Comparison of ENCODE assay signal across 23 cellular contexts in genomic region chr13:50730496-50731171, GRCh38.
DNase-seq lines count a peak whose midpoint lies in the region; ATAC-seq, FAIRE-seq and TF ChIP-seq lines count a peak whose summit lies in the region.
"Had no signal": no experiment of that assay in that cellular context is flagged by ENCODE, and none has a peak within 500 bp of the region (broad histone marks: within the 10 kb centered on the region; RNA-seq: fewer than 3 reads in every experiment).

No MANE protein-coding gene starts in this region.

- CTCF ChIA-PET in activated CD8-positive, alpha-beta T cell treated with anti-CD3 and anti-CD28 coated beads, Interleukin-2, amount 10 ng/mL, durations not matched to agents 7 days and 5 days (lab: Charles Lee): no interaction called here

- H3K9me3 ChIP-seq in SJSA1 (replicated peaks) (no peaks in the 10 kb centered on the region), esophagus (ENCODE audit: control insufficient read depth in 2 of 2, insufficient read depth in 1 of 2, low read depth in 1 of 2, low read length in 1 of 2) (no peaks in the 10 kb centered on the region), neuronal stem cell (replicated peaks in 1 of 2; ENCODE audit: control insufficient read depth in 2 of 2, insufficient read depth in 1 of 2, low read depth in 1 of 2, low read length in 2 of 2) (peaks cover 5 to 26% of the 10 kb centered on the region in 2 donors), suprapubic skin (no peaks in the 10 kb centered on the region)
- H3K9me3 ChIP-seq: prostate gland, tibial nerve had no signal

- TF ChIP-seq EP300 in suprapubic skin (IDR thresholded peaks at IDR 0.05): no peak

- ATAC-seq in activated CD8-positive, alpha-beta T cell treated with anti-CD3 and anti-CD28 coated beads, Interleukin-2, amount 10 ng/mL, durations not matched to agents 7 days and 5 days: no peak
- ATAC-seq in GM21526 (IDR thresholded peaks at IDR 0.05; ENCODE audit: low FRiP score, unreplicated experiment): no peak
- ATAC-seq: activated T-cell treated with anti-CD3 and anti-CD28 coated beads, Interleukin-2, amount 50 U/mL, for 72 hours had no signal

- H3K23ac ChIP-seq in neuronal stem cell (ENCODE audit: low read depth, low read length, poor library complexity): no peak overlapping the region

- H3K4me3 ChIP-seq in SJSA1 (no peak overlapping the region), esophagus (ENCODE audit: low read depth in 1 of 2, low read length in 2 of 2) (no peak overlapping the region), neuronal stem cell (ENCODE audit: low read length in 2 of 2) (no peak overlapping the region), suprapubic skin (no peak overlapping the region)
- H3K4me3 ChIP-seq: BLaER1, left lung, prostate gland, tibial nerve had no signal

- no peak overlapping the region for H4K91ac ChIP-seq in neuronal stem cell (ENCODE audit: low read depth, low read length, poor library complexity)

- no peak overlapping the region for H2BK5ac ChIP-seq in neuronal stem cell (ENCODE audit: low read length)

- H3K4me1 Mint-ChIP-seq in activated CD8-positive, alpha-beta T cell treated with anti-CD3 and anti-CD28 coated beads, Interleukin-2, amount 10 ng/mL, durations not matched to agents 7 days and 5 days (ENCODE audit: low read depth): peaks cover 31% of the 10 kb centered on the region

- WGBS in esophagus, 2 donors: 83 to 86% methylated on average over 4 of the region's 4 CpGs
- WGBS in neuronal stem cell (ENCODE audit: extremely low coverage in 2 of 2, insufficient read length in 2 of 2, insufficient replicate concordance in 1 of 2), 2 donors: no CpG with 5 or more reads among the region's 4 CpGs
- 86% methylated on average over 4 of the region's 4 CpGs for WGBS in suprapubic skin

- peaks cover 25% of the 10 kb centered on the region for H3K4me1 ChIP-seq in SJSA1 (replicated peaks)
- no peaks in the 10 kb centered on the region for H3K4me1 ChIP-seq in esophagus (ENCODE audit: control insufficient read depth in 2 of 2, insufficient read depth in 2 of 2, low read length in 1 of 2)
- peaks cover 2 to 7% of the 10 kb centered on the region in 2 donors for H3K4me1 ChIP-seq in neuronal stem cell (ENCODE audit: control insufficient read depth in 2 of 2, insufficient read depth in 1 of 2, low read depth in 1 of 2, low read length in 2 of 2)
- H3K4me1 ChIP-seq in suprapubic skin: peaks cover 14% of the 10 kb centered on the region
- H3K4me1 ChIP-seq: left lung, prostate gland had no signal

- peak; percentile 37 for FAIRE-seq in GM19239 (lab: Jason Lieb, UNC)
- no peak for FAIRE-seq in GM12891 (lab: Jason Lieb, UNC)
- FAIRE-seq: islet of Langerhans, RCC 7860 had no signal

- H3K9me3 Mint-ChIP-seq in activated CD8-positive, alpha-beta T cell treated with anti-CD3 and anti-CD28 coated beads, Interleukin-2, amount 10 ng/mL, durations not matched to agents 7 days and 5 days (ENCODE audit: insufficient read depth): peaks cover 8% of the 10 kb centered on the region

- peak overlapping the region; percentile 61 for H2AFZ ChIP-seq in neuronal stem cell (ENCODE audit: low read length)

- H3K79me1 ChIP-seq in neuronal stem cell (ENCODE audit: low read depth, low read length): no peaks in the 10 kb centered on the region

- H3K9ac ChIP-seq in neuronal stem cell (ENCODE audit: low read depth, low read length, poor library complexity): no peak overlapping the region
- H3K9ac ChIP-seq: BLaER1 had no signal

- TF ChIP-seq POLR2A in GM12891 (IDR thresholded peaks at IDR 0.05; ENCODE audit: low read depth, low read length): no peak
- no peak for TF ChIP-seq POLR2A in suprapubic skin (IDR thresholded peaks at IDR 0.05)

- H4K8ac ChIP-seq in neuronal stem cell (ENCODE audit: low read depth, low read length): no peak overlapping the region

- H3K14ac ChIP-seq in neuronal stem cell (ENCODE audit: low read length): no peak overlapping the region

- no peak overlapping the region for H3K18ac ChIP-seq in neuronal stem cell (ENCODE audit: low read length)

- no peak overlapping the region for H3K4ac ChIP-seq in neuronal stem cell (ENCODE audit: low read length)

- no peak overlapping the region for H2BK120ac ChIP-seq in neuronal stem cell (ENCODE audit: low read depth, low read length)

- POLR2A ChIA-PET in activated CD8-positive, alpha-beta T cell treated with anti-CD3 and anti-CD28 coated beads, Interleukin-2, amount 10 ng/mL, durations not matched to agents 7 days and 5 days (lab: Charles Lee): no interaction called here

- TF ChIP-seq CTCF in suprapubic skin (IDR thresholded peaks at IDR 0.05): no peak

- DNase-seq in GM19239 (ENCODE audit: insufficient read length, low spot score) (no peak), SJSA1 (ENCODE audit: low read depth in 1 of 2, low spot score in 2 of 2) (no peak), neuronal stem cell (ENCODE audit: low spot score) (no peak), GM12891 (ENCODE audit: insufficient read length, low spot score) (no peak), suprapubic skin (ENCODE audit: low spot score in 2 of 2) (no peak)
- no peak for DNase-seq in activated CD8-positive, alpha-beta T cell treated with anti-CD3 and anti-CD28 coated beads, Interleukin-2, amount 10 ng/mL, durations not matched to agents 7 days and 5 days
- DNase-seq: activated CD4-positive, alpha-beta T cell treated with anti-CD3 and anti-CD28 coated beads, Interleukin-2, amount 50 U/mL, for 48 hours; activated CD4-positive, CD25-positive, alpha-beta regulatory T cell; activated T-cell treated with anti-CD3 and anti-CD28 coated beads, Interleukin-2, amount 50 U/mL, for 72 hours; DMS153; left lung; NCI-H187; NCI-H510A; nucleus accumbens; stimulated activated CD4-positive, alpha-beta T cell treated with anti-CD3 and anti-CD28 coated beads, Interleukin-4, amount 100 ng/mL, for 1 hour had no signal

- H3K36me3 Mint-ChIP-seq in activated CD8-positive, alpha-beta T cell treated with anti-CD3 and anti-CD28 coated beads, Interleukin-2, amount 10 ng/mL, durations not matched to agents 7 days and 5 days (ENCODE audit: low read depth): peaks cover 23% of the 10 kb centered on the region

- H2BK12ac ChIP-seq in neuronal stem cell (ENCODE audit: low read length): no peak overlapping the region

- H3K4me3 Mint-ChIP-seq in activated CD8-positive, alpha-beta T cell treated with anti-CD3 and anti-CD28 coated beads, Interleukin-2, amount 10 ng/mL, durations not matched to agents 7 days and 5 days: no peak overlapping the region
- H3K4me3 Mint-ChIP-seq: activated T-cell treated with anti-CD3 and anti-CD28 coated beads, Interleukin-2, amount 50 U/mL, for 72 hours; T-helper 1 cell treated with Interleukin-12 subunit alpha and Interleukin-12 subunit beta and Interleukin-4 antibody, amounts not matched to agents 30 μg/mL and 1 μg/mL, for 36 hours had no signal

- H3K27me3 Mint-ChIP-seq in activated CD8-positive, alpha-beta T cell treated with anti-CD3 and anti-CD28 coated beads, Interleukin-2, amount 10 ng/mL, durations not matched to agents 7 days and 5 days (ENCODE audit: low read depth): peaks cover 6% of the 10 kb centered on the region

- H3K27ac ChIP-seq in SJSA1 (0 out of 2 replicates have a peak overlapping the region, but pooled peaks have one; percentile 33), esophagus (ENCODE audit: low read depth in 2 of 2, low read length in 1 of 2) (peak overlapping the region; percentile 48 to 63), neuronal stem cell (replicated peaks; ENCODE audit: low read length) (no peak overlapping the region), suprapubic skin (no peak overlapping the region)
- H3K27ac ChIP-seq: BLaER1, left lung, prostate gland, tibial nerve had no signal

- no peaks in the 10 kb centered on the region for H3K27me3 ChIP-seq in SJSA1 (replicated peaks)
- no peaks in the 10 kb centered on the region for H3K27me3 ChIP-seq in esophagus (ENCODE audit: control insufficient read depth in 1 of 2, insufficient read depth in 2 of 2, low read length in 2 of 2)
- H3K27me3 ChIP-seq in neuronal stem cell (ENCODE audit: control insufficient read depth in 3 of 3, insufficient read depth in 3 of 3, low read depth in 1 of 3, low read length in 3 of 3): no peaks in the 10 kb centered on the region
- no peaks in the 10 kb centered on the region for H3K27me3 ChIP-seq in suprapubic skin
- H3K27me3 ChIP-seq: BLaER1, left lung, tibial nerve had no signal

- no peak overlapping the region for H3K4me2 ChIP-seq in neuronal stem cell (ENCODE audit: insufficient read depth, low read length, poor library complexity, severe bottlenecking)
- H3K4me2 ChIP-seq: BLaER1 had no signal

- no peak overlapping the region for H3K27ac Mint-ChIP-seq in activated CD8-positive, alpha-beta T cell treated with anti-CD3 and anti-CD28 coated beads, Interleukin-2, amount 10 ng/mL, durations not matched to agents 7 days and 5 days
- H3K27ac Mint-ChIP-seq: activated T-cell treated with anti-CD3 and anti-CD28 coated beads, Interleukin-2, amount 50 U/mL, for 72 hours; T-helper 1 cell treated with Interleukin-12 subunit alpha and Interleukin-12 subunit beta and Interleukin-4 antibody, amounts not matched to agents 30 μg/mL and 1 μg/mL, for 36 hours had no signal

- H3K36me3 ChIP-seq in SJSA1 (no peaks in the 10 kb centered on the region), esophagus (ENCODE audit: control insufficient read depth in 2 of 2, insufficient read depth in 2 of 2, low read length in 1 of 2) (no peaks in the 10 kb centered on the region), neuronal stem cell (replicated peaks in 1 of 2; ENCODE audit: control insufficient read depth in 2 of 2, insufficient read depth in 2 of 2, low read length in 2 of 2) (no peaks in the 10 kb centered on the region), suprapubic skin (no peaks in the 10 kb centered on the region)
- H3K36me3 ChIP-seq: left lung, prostate gland, tibial nerve had no signal

- H2BK15ac ChIP-seq in neuronal stem cell (ENCODE audit: low read length): no peak overlapping the region

- H2AK5ac ChIP-seq in neuronal stem cell (ENCODE audit: low read depth, low read length): no peak overlapping the region

TF ChIP-seq in GM12891, 5 proteins besides CTCF, POLR2A, EP300 and RAD21:
- no peak for TF ChIP-seq TAF1 (IDR thresholded peaks at IDR 0.05; ENCODE audit: low read depth, low read length)
- TF ChIP-seq POU2F2 (IDR thresholded peaks at IDR 0.05; ENCODE audit: low read depth, low read length): no peak

Comparison
In these comparisons a context has a peak if more than half of its experiments do, and no peak if none do; other contexts are left out.
1. H3K27ac ChIP-seq: peak in SJSA1 (single experiment) and esophagus (2 of 2); none in neuronal stem cell (single experiment) and suprapubic skin (single experiment).